Comparison of ENCODE assay signal across 8 cellular contexts in genomic region chr9:137534256-137535119, GRCh38. TPM values are rescaled to one million over a fixed set of nuclear protein-coding genes. Genes with fewer than 3 reads are reported as not detected.
DNase-seq lines count a peak whose midpoint lies in the region; ATAC-seq lines count a peak whose summit lies in the region.

No MANE protein-coding gene starts in this region.

- intact Hi-C loops in Right ventricle myocardium inferior (cut with DNase I) (no loop called here), cardiac septum (cut with DNase I) (no loop called here)

- peak; percentile 53 for DNase-seq in Right ventricle myocardium inferior (ENCODE audit: missing footprints)
- no peak for DNase-seq in cardiac septum (ENCODE audit: low spot score)
- DNase-seq in MV-4-11 (lab: John Stamatoyannopoulos, UW), result peak; percentile 81
- DNase-seq in SK-N-DZ (ENCODE audit: low spot score), result peak; percentile 75
- peak; percentile 74 for DNase-seq in dermis blood vessel endothelial cell
- peak; percentile 65 to 82 for DNase-seq in lung microvascular endothelial cell (ENCODE audit: low read depth in 2 of 2)

- ATAC-seq in Right ventricle myocardium inferior, result peak; percentile 54
- ATAC-seq in GM18870 (IDR thresholded peaks at IDR 0.05; ENCODE audit: unreplicated experiment), result no peak
- no peak for ATAC-seq in GM18909 (IDR thresholded peaks at IDR 0.05; ENCODE audit: poor library complexity, unreplicated experiment)

RNA-seq across cellular contexts. Expression of gene PNPLA7, which starts 15.7 kb away (rescaled TPM):
- total RNA-seq in Right ventricle myocardium inferior, result 9.8 TPM
- total RNA-seq in cardiac septum, result 8.1 TPM
- polyA plus RNA-seq in SK-N-DZ (2014; cell fraction: cytosol; rRNA removed), result 0.49 and 1.2 TPM in 2 replicates
- polyA plus RNA-seq in SK-N-DZ (2014; cell fraction: nucleus; rRNA removed), result 9.1 and 11.6 TPM in 2 replicates
- total RNA-seq in dermis blood vessel endothelial cell, result 0.42 and 1.7 TPM in 2 replicates
- total RNA-seq in lung microvascular endothelial cell, result 0.44 and 0.79 TPM in 2 replicates

RNA-seq across cellular contexts. Expression of gene MRPL41, which starts 17.2 kb away (rescaled TPM):
- total RNA-seq in Right ventricle myocardium inferior, result 244 TPM
- 184 TPM for total RNA-seq in cardiac septum
- polyA plus RNA-seq in SK-N-DZ (2014; cell fraction: cytosol; rRNA removed), result 28.9 and 35.2 TPM in 2 replicates
- polyA plus RNA-seq in SK-N-DZ (2014; cell fraction: nucleus; rRNA removed), result 25.8 and 41.2 TPM in 2 replicates
- 32.5 and 58.2 TPM in 2 replicates for total RNA-seq in dermis blood vessel endothelial cell
- total RNA-seq in lung microvascular endothelial cell, result 48.4 and 72.4 TPM in 2 replicates

RNA-seq across cellular contexts. Expression of gene DPH7, which starts 44.2 kb away (rescaled TPM):
- total RNA-seq in Right ventricle myocardium inferior (17.2 TPM), cardiac septum (21.2 TPM), dermis blood vessel endothelial cell (30.8 and 31.1 TPM in 2 replicates), lung microvascular endothelial cell (10.9 and 15.7 TPM in 2 replicates)
- 86.2 and 109 TPM in 2 replicates for polyA plus RNA-seq in SK-N-DZ (2014; cell fraction: cytosol; rRNA removed)
- 392 and 393 TPM in 2 replicates for polyA plus RNA-seq in SK-N-DZ (2014; cell fraction: nucleus; rRNA removed)

RNA-seq across cellular contexts. Expression of gene ZMYND19, which starts 55.8 kb away (rescaled TPM):
- 10.8 TPM for total RNA-seq in Right ventricle myocardium inferior
- total RNA-seq in cardiac septum, result 11.2 TPM
- polyA plus RNA-seq in SK-N-DZ (2014; cell fraction: cytosol; rRNA removed), result 88.9 and 95.8 TPM in 2 replicates
- polyA plus RNA-seq in SK-N-DZ (2014; cell fraction: nucleus; rRNA removed), result 178 and 188 TPM in 2 replicates
- 16.8 and 18.4 TPM in 2 replicates for total RNA-seq in dermis blood vessel endothelial cell
- 11.1 and 13.5 TPM in 2 replicates for total RNA-seq in lung microvascular endothelial cell
